In the genomic region with DNA sequence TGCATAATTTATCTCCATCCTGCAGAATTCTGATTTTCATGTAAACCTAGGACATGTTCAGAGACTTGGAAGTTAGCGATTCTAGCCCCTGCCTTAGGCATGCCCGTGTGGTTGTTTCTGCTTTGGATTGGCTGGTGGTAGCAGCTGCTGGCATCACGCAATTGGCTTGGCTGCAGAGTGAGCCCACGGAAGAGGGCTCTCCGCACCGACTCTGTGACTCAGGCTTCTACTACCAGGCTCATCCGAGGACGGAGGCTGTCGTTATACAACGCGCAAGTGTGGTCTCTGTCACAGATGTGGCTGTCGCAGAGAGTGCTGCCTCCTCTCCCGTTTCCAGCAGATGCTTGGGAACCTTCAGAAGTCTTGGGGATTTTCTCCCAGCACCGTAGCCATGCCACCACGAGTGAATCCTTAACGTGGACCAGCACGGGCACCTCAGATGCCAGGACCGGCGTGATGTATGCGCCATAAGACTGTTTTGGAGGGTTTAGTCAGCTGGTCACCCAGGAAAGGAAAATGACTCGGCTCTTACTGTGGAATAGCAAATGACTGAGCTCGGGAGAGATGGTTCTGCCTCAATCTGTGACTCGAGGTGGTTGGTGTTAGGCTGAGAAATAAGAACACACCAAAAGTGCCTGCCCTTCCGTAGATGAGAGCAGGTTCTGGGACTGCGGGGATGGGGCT, we compare ENCODE assay signal across 18 cellular contexts.
DNase-seq lines count a peak whose midpoint lies in the region; ATAC-seq and TF ChIP-seq lines count a peak whose summit lies in the region.
"Had no signal": no experiment of that assay in that cellular context is flagged by ENCODE, and none has a peak within 500 bp of the region (broad histone marks: within the 10 kb centered on the region; RNA-seq: fewer than 3 reads in every experiment).

No MANE protein-coding gene starts in this region.

- DNase-seq in AG08396 (ENCODE audit: low spot score) (peak; percentile 63), LHCN-M2 (ENCODE audit: low read depth) (peak; percentile 91), esophagus squamous epithelium (lab: John Stamatoyannopoulos, UW) (no peak), occipital lobe (lab: John Stamatoyannopoulos, UW) (peak; percentile 91), RWPE1 (ENCODE audit: low spot score) (no peak)
- DNase-seq in stimulated activated CD4-positive, alpha-beta T cell treated with anti-CD3 and anti-CD28 coated beads, Interleukin-2, amount 100 ng/mL, for 48 hours = no peak
- DNase-seq: activated CD8-positive, alpha-beta T cell treated with anti-CD3 and anti-CD28 coated beads, Interleukin-2, amount 10 ng/mL, durations not matched to agents 7 days and 5 days; activated effector memory CD4-positive, alpha-beta T cell treated with Interleukin-2 at 50 U/mL for 16 hours; DMS79; NCI-H1930; nephron progenitor cell; SIG-M5; testis had no signal

- peak overlapping the region in 3 of 4 donors; percentile 8 to 43 (median 25) for H3K4me3 ChIP-seq in esophagus squamous epithelium
- H3K4me3 ChIP-seq: left lung, smooth muscle cell, testis had no signal

- intact Hi-C loops in esophagus squamous epithelium (cut with DNase I) = no loop called here

- TF ChIP-seq POLR2A in esophagus squamous epithelium (IDR thresholded peaks at IDR 0.05) = no peak

- H3K27ac ChIP-seq in esophagus squamous epithelium (peak overlapping the region in 3 of 4 donors; percentile 19 to 67 (median 66)), RWPE1 (no peak overlapping the region)
- H3K27ac ChIP-seq: breast epithelium, left lung, testis had no signal

- no peaks in the 10 kb centered on the region for H3K9me3 ChIP-seq in esophagus squamous epithelium
- H3K9me3 ChIP-seq: breast epithelium, left lung, testis had no signal

- no peak for TF ChIP-seq CTCF in esophagus squamous epithelium (IDR thresholded peaks at IDR 0.05)
- no peak for TF ChIP-seq CTCF in RWPE1 (conservative IDR thresholded peaks at IDR 0.05; ENCODE audit: low read depth)

- H3K27me3 ChIP-seq in esophagus squamous epithelium = no peaks in the 10 kb centered on the region
- H3K27me3 ChIP-seq: breast epithelium, left lung, testis had no signal

- 81 to 86% methylated on average over 13 to 24 of the region's 25 CpGs for WGBS in esophagus squamous epithelium, 2 donors

- CTCF ChIA-PET in RWPE1 (lab: Yijun Ruan, JAX) = interaction anchor here (1.1 to 1.5 kb wide), 2 partner anchors 10 to 15 kb away, joined by 3 to 8 read pairs; no protein-coding TSS in a partner anchor

- POLR2A ChIA-PET in RWPE1 (lab: Yijun Ruan, JAX; ENCODE audit: low non-redundant PET) = no interaction called here

- no peak for ATAC-seq in HG03565 (IDR thresholded peaks at IDR 0.05; ENCODE audit: unreplicated experiment)
- no peak for ATAC-seq in HG02852 (IDR thresholded peaks at IDR 0.05; ENCODE audit: unreplicated experiment)
- ATAC-seq: activated CD8-positive, alpha-beta T cell treated with anti-CD3 and anti-CD28 coated beads, Interleukin-2, amount 10 ng/mL, durations not matched to agents 7 days and 5 days had no signal

- peaks cover 0 to 30% (median 0%) of the 10 kb centered on the region in 3 donors for H3K36me3 ChIP-seq in esophagus squamous epithelium
- H3K36me3 ChIP-seq: breast epithelium had no signal

- peaks cover 0 to 15% (median 0%) of the 10 kb centered on the region in 3 donors for H3K4me1 ChIP-seq in esophagus squamous epithelium
- H3K4me1 ChIP-seq: breast epithelium had no signal

Comparison
In these comparisons a context has a peak if more than half of its experiments do, and no peak if none do; other contexts are left out.
1. DNase-seq: peak in AG08396 (single experiment), LHCN-M2 (single experiment) and occipital lobe (single experiment); none in esophagus squamous epithelium (single experiment), RWPE1 (single experiment) and stimulated activated CD4-positive, alpha-beta T cell treated with anti-CD3 and anti-CD28 coated beads, Interleukin-2, amount 100 ng/mL, for 48 hours (0 of 2).